1 cellular context compared by ENCODE assay signal in the genomic region with DNA sequence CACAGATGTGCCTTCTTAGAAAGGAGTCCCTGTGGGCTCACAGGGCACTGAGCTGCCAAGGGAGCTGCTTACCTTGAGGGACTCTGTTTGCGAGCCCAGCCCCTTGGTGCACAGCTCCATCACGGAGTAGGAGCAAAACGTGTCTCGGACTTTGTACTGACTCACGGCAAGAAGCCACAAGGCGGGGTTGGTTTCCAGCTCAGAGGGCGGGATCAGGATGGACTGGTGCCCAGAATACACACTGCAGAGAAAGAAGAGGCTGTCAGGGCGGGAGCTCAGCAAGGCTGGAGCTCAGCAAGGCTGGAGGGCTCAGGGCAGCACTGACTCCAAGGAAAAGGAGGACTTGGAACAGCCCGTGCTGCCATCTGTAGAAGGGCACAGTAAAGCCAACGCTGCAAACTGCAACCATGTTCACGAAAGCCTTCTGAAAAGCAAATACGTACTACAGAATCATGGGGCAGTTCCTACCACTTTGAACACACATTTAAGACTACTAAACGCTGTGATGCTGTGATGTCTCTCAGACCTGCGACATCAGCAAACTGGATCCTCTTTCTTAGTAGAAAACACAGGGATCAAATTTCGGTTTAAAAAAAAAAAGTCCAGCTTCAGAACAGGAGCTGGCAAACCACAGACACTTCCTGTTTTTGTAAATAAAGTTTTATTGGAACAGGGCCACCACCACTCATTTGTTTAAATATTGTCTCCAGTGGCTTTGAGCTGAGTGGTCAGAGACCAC.
A peak's percentile ranks its signal among the peaks of the same experiment; 100 is the strongest.
TF ChIP-seq lines count a peak whose summit lies in the region.

No MANE protein-coding gene starts in this region.

TF ChIP-seq in HepG2, 621 proteins besides CTCF, POLR2A, EP300 and RAD21 (continued from another document and continues in another):
- TF ChIP-seq, protein P1, sequence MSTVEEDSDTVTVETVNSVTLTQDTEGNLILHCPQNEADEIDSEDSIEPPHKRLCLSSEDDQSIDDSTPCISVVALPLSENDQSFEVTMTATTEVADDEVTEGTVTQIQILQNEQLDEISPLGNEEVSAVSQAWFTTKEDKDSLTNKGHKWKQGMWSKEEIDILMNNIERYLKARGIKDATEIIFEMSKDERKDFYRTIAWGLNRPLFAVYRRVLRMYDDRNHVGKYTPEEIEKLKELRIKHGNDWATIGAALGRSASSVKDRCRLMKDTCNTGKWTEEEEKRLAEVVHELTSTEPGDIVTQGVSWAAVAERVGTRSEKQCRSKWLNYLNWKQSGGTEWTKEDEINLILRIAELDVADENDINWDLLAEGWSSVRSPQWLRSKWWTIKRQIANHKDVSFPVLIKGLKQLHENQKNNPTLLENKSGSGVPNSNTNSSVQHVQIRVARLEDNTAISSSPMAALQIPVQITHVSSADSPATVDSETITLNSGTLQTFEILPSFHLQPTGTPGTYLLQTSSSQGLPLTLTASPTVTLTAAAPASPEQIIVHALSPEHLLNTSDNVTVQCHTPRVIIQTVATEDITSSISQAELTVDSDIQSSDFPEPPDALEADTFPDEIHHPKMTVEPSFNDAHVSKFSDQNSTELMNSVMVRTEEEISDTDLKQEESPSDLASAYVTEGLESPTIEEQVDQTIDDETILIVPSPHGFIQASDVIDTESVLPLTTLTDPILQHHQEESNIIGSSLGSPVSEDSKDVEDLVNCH (CRISPR knock-in tag; IDR thresholded peaks at IDR 0.05) = no peak
- TF ChIP-seq NCOA5 (CRISPR knock-in tag; IDR thresholded peaks at IDR 0.05) (no peak), ZMYM3 (CRISPR knock-in tag; IDR thresholded peaks at IDR 0.05) (no peak), SIN3B (IDR thresholded peaks at IDR 0.05; ENCODE audit: low read length) (no peak), ZNF781 (CRISPR knock-in tag; IDR thresholded peaks at IDR 0.05; ENCODE audit: borderline replicate concordance, not compliant biosample characterization) (no peak), ZNF772 (CRISPR knock-in tag; IDR thresholded peaks at IDR 0.05) (no peak), RELA (CRISPR knock-in tag; IDR thresholded peaks at IDR 0.05) (no peak), SP2 (CRISPR knock-in tag; IDR thresholded peaks at IDR 0.05) (no peak), NFE2L2 (IDR thresholded peaks at IDR 0.05; ENCODE audit: low read length) (no peak), POLR2G (IDR thresholded peaks at IDR 0.05; ENCODE audit: low read depth, low read length) (peak; percentile 77), ZNF282 (IDR thresholded peaks at IDR 0.05; ENCODE audit: partially characterized antibody) (no peak), PHF8 (CRISPR knock-in tag; IDR thresholded peaks at IDR 0.05) (no peak; the same call in 1 of the 2 replicates), HMG20B (CRISPR knock-in tag; conservative IDR thresholded peaks at IDR 0.05) (no peak), SRF (IDR thresholded peaks at IDR 0.05; ENCODE audit: low read depth, low read length) (no peak), KLF16 (CRISPR knock-in tag; IDR thresholded peaks at IDR 0.05) (no peak), ZFP62 (CRISPR knock-in tag; IDR thresholded peaks at IDR 0.05) (no peak), ZNF263 (CRISPR knock-in tag; IDR thresholded peaks at IDR 0.05) (no peak), FOXC1 (CRISPR knock-in tag; IDR thresholded peaks at IDR 0.05; ENCODE audit: borderline replicate concordance) (no peak), SMAD9 (CRISPR knock-in tag; IDR thresholded peaks at IDR 0.05) (no peak), ZSCAN30 (CRISPR knock-in tag; IDR thresholded peaks at IDR 0.05) (no peak), ZNF672 (CRISPR knock-in tag; IDR thresholded peaks at IDR 0.05) (no peak), ZNF101 (CRISPR knock-in tag; IDR thresholded peaks at IDR 0.05; ENCODE audit: borderline replicate concordance, low read depth) (no peak), ZSCAN9 (CRISPR knock-in tag; IDR thresholded peaks at IDR 0.05; ENCODE audit: borderline replicate concordance) (no peak), ZNF33A (CRISPR knock-in tag; IDR thresholded peaks at IDR 0.05; ENCODE audit: borderline replicate concordance) (no peak), HOXA9 (CRISPR knock-in tag; IDR thresholded peaks at IDR 0.05; ENCODE audit: borderline replicate concordance) (no peak), SRSF4 (IDR thresholded peaks at IDR 0.05; ENCODE audit: low read depth, low read length, poor library complexity, severe bottlenecking) (no peak), ZFP36L1 (CRISPR knock-in tag; IDR thresholded peaks at IDR 0.05) (no peak), ZNF160 (CRISPR knock-in tag; IDR thresholded peaks at IDR 0.05) (no peak), POLR2AphosphoS5 (IDR thresholded peaks at IDR 0.05; ENCODE audit: low read depth, low read length) (peak; percentile 43; the same call in 1 of the 2 replicates), ZNF674 (CRISPR knock-in tag; IDR thresholded peaks at IDR 0.05; ENCODE audit: low read depth) (no peak), CCDC6 (CRISPR knock-in tag; IDR thresholded peaks at IDR 0.05) (no peak), ZNF337 (CRISPR knock-in tag; IDR thresholded peaks at IDR 0.05; ENCODE audit: borderline replicate concordance, low read depth) (no peak), ZNF841 (CRISPR knock-in tag; IDR thresholded peaks at IDR 0.05; ENCODE audit: borderline replicate concordance) (no peak), HIVEP1 (CRISPR knock-in tag; IDR thresholded peaks at IDR 0.05) (no peak), POLR2AphosphoS2 (IDR thresholded peaks at IDR 0.05; ENCODE audit: low read depth, low read length) (no peak), NFKB2 (CRISPR knock-in tag; IDR thresholded peaks at IDR 0.05; ENCODE audit: borderline replicate concordance) (no peak; the same call in 1 of the 2 replicates), EHMT2 (IDR thresholded peaks at IDR 0.05; ENCODE audit: borderline replicate concordance, low read depth, low read length) (no peak), SETDB1 (CRISPR knock-in tag; IDR thresholded peaks at IDR 0.05; ENCODE audit: borderline replicate concordance) (no peak), MYNN (CRISPR knock-in tag; IDR thresholded peaks at IDR 0.05; ENCODE audit: low read depth) (no peak)
- TF ChIP-seq, protein P2, sequence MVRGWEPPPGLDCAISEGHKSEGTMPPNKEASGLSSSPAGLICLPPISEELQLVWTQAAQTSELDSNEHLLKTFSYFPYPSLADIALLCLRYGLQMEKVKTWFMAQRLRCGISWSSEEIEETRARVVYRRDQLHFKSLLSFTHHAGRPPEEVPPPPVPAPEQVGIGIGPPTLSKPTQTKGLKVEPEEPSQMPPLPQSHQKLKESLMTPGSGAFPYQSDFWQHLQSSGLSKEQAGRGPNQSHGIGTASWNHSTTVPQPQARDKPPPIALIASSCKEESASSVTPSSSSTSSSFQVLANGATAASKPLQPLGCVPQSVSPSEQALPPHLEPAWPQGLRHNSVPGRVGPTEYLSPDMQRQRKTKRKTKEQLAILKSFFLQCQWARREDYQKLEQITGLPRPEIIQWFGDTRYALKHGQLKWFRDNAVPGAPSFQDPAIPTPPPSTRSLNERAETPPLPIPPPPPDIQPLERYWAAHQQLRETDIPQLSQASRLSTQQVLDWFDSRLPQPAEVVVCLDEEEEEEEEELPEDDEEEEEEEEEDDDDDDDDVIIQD (CRISPR knock-in tag; IDR thresholded peaks at IDR 0.05; ENCODE audit: low read depth) = no peak
- TF ChIP-seq, protein P3, sequence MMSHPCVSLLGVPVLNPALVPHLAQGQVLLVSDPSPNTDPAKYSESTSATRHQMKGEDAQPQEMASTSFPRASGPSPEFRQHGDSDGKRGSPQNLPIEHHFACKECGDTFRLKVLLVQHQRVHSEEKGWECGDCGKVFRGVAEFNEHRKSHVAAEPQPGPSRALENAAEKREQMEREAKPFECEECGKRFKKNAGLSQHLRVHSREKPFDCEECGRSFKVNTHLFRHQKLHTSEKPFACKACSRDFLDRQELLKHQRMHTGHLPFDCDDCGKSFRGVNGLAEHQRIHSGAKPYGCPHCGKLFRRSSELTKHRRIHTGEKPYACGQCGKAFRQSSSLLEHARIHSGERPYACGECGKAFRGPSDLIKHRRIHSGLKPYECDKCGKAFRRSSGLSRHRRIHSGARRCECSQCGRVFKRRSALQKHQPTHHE (CRISPR knock-in tag; IDR thresholded peaks at IDR 0.05; ENCODE audit: borderline replicate concordance) = no peak
- TF ChIP-seq, protein P4, sequence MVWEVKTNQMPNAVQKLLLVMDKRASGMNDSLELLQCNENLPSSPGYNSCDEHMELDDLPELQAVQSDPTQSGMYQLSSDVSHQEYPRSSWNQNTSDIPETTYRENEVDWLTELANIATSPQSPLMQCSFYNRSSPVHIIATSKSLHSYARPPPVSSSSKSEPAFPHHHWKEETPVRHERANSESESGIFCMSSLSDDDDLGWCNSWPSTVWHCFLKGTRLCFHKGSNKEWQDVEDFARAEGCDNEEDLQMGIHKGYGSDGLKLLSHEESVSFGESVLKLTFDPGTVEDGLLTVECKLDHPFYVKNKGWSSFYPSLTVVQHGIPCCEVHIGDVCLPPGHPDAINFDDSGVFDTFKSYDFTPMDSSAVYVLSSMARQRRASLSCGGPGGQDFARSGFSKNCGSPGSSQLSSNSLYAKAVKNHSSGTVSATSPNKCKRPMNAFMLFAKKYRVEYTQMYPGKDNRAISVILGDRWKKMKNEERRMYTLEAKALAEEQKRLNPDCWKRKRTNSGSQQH (CRISPR knock-in tag; IDR thresholded peaks at IDR 0.05; ENCODE audit: low read depth) = no peak
- TF ChIP-seq, protein P5, sequence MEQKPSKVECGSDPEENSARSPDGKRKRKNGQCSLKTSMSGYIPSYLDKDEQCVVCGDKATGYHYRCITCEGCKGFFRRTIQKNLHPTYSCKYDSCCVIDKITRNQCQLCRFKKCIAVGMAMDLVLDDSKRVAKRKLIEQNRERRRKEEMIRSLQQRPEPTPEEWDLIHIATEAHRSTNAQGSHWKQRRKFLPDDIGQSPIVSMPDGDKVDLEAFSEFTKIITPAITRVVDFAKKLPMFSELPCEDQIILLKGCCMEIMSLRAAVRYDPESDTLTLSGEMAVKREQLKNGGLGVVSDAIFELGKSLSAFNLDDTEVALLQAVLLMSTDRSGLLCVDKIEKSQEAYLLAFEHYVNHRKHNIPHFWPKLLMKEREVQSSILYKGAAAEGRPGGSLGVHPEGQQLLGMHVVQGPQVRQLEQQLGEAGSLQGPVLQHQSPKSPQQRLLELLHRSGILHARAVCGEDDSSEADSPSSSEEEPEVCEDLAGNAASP (CRISPR knock-in tag; IDR thresholded peaks at IDR 0.05; ENCODE audit: borderline replicate concordance) = no peak
- TF ChIP-seq, protein P6, sequence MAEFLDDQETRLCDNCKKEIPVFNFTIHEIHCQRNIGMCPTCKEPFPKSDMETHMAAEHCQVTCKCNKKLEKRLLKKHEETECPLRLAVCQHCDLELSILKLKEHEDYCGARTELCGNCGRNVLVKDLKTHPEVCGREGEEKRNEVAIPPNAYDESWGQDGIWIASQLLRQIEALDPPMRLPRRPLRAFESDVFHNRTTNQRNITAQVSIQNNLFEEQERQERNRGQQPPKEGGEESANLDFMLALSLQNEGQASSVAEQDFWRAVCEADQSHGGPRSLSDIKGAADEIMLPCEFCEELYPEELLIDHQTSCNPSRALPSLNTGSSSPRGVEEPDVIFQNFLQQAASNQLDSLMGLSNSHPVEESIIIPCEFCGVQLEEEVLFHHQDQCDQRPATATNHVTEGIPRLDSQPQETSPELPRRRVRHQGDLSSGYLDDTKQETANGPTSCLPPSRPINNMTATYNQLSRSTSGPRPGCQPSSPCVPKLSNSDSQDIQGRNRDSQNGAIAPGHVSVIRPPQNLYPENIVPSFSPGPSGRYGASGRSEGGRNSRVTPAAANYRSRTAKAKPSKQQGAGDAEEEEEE (CRISPR knock-in tag; IDR thresholded peaks at IDR 0.05; ENCODE audit: borderline replicate concordance) = no peak
- TF ChIP-seq, protein P7, sequence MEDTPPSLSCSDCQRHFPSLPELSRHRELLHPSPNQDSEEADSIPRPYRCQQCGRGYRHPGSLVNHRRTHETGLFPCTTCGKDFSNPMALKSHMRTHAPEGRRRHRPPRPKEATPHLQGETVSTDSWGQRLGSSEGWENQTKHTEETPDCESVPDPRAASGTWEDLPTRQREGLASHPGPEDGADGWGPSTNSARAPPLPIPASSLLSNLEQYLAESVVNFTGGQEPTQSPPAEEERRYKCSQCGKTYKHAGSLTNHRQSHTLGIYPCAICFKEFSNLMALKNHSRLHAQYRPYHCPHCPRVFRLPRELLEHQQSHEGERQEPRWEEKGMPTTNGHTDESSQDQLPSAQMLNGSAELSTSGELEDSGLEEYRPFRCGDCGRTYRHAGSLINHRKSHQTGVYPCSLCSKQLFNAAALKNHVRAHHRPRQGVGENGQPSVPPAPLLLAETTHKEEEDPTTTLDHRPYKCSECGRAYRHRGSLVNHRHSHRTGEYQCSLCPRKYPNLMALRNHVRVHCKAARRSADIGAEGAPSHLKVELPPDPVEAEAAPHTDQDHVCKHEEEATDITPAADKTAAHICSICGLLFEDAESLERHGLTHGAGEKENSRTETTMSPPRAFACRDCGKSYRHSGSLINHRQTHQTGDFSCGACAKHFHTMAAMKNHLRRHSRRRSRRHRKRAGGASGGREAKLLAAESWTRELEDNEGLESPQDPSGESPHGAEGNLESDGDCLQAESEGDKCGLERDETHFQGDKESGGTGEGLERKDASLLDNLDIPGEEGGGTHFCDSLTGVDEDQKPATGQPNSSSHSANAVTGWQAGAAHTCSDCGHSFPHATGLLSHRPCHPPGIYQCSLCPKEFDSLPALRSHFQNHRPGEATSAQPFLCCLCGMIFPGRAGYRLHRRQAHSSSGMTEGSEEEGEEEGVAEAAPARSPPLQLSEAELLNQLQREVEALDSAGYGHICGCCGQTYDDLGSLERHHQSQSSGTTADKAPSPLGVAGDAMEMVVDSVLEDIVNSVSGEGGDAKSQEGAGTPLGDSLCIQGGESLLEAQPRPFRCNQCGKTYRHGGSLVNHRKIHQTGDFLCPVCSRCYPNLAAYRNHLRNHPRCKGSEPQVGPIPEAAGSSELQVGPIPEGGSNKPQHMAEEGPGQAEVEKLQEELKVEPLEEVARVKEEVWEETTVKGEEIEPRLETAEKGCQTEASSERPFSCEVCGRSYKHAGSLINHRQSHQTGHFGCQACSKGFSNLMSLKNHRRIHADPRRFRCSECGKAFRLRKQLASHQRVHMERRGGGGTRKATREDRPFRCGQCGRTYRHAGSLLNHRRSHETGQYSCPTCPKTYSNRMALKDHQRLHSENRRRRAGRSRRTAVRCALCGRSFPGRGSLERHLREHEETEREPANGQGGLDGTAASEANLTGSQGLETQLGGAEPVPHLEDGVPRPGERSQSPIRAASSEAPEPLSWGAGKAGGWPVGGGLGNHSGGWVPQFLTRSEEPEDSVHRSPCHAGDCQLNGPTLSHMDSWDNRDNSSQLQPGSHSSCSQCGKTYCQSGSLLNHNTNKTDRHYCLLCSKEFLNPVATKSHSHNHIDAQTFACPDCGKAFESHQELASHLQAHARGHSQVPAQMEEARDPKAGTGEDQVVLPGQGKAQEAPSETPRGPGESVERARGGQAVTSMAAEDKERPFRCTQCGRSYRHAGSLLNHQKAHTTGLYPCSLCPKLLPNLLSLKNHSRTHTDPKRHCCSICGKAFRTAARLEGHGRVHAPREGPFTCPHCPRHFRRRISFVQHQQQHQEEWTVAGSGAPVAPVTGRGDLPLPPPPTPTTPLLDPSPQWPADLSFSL (CRISPR knock-in tag; IDR thresholded peaks at IDR 0.05) = no peak
- TF ChIP-seq, protein P8, sequence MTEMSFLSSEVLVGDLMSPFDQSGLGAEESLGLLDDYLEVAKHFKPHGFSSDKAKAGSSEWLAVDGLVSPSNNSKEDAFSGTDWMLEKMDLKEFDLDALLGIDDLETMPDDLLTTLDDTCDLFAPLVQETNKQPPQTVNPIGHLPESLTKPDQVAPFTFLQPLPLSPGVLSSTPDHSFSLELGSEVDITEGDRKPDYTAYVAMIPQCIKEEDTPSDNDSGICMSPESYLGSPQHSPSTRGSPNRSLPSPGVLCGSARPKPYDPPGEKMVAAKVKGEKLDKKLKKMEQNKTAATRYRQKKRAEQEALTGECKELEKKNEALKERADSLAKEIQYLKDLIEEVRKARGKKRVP (CRISPR knock-in tag; IDR thresholded peaks at IDR 0.05) = no peak
